ENCODE assay signal across 21 cellular contexts in genomic region chr5:102795546-102795945, GRCh38. TPM values are rescaled to one million over a fixed set of nuclear protein-coding genes. Genes with fewer than 3 reads are reported as not detected.
DNase-seq lines count a peak whose midpoint lies in the region; ATAC-seq and TF ChIP-seq lines count a peak whose summit lies in the region.
"Had no signal": no experiment of that assay in that cellular context is flagged by ENCODE, and none has a peak within 500 bp of the region (broad histone marks: within the 10 kb centered on the region; RNA-seq: fewer than 3 reads in every experiment).

No MANE protein-coding gene starts in this region.

- no peak overlapping the region for H3K27ac Mint-ChIP-seq in stimulated activated effector memory CD8-positive, alpha-beta T cell treated with anti-CD3 and anti-CD28 coated beads, Interleukin-12 subunit alpha, Interleukin-12 subunit beta, amount 100 ng/mL, for 72 hours
- H3K27ac Mint-ChIP-seq: activated naive CD8-positive, alpha-beta T cell treated with anti-CD3 and anti-CD28 coated beads, Interleukin-2, amount 10 ng/mL, durations not matched to agents 7 days and 5 days had no signal

- peak overlapping the region; percentile 39 for H3K27ac ChIP-seq in VCaP
- H3K27ac ChIP-seq in hepatocyte = no peak overlapping the region
- H3K27ac ChIP-seq: BLaER1, brain microvascular endothelial cell, coronary artery, skin epidermis had no signal

- ATAC-seq in sciatic nerve = peak; percentile 22
- no peak for ATAC-seq in stimulated activated effector memory CD8-positive, alpha-beta T cell treated with anti-CD3 and anti-CD28 coated beads, Interleukin-12 subunit alpha, Interleukin-12 subunit beta, amount 100 ng/mL, for 72 hours
- ATAC-seq: Panc1 had no signal

- H3K79me2 ChIP-seq in hepatocyte = peaks cover 2% of the 10 kb centered on the region

- peaks cover 29% of the 10 kb centered on the region for H3K4me1 Mint-ChIP-seq in stimulated activated effector memory CD8-positive, alpha-beta T cell treated with anti-CD3 and anti-CD28 coated beads, Interleukin-12 subunit alpha, Interleukin-12 subunit beta, amount 100 ng/mL, for 72 hours

- H3K27me3 ChIP-seq in hepatocyte = no peaks in the 10 kb centered on the region
- H3K27me3 ChIP-seq: BLaER1, brain microvascular endothelial cell had no signal

- no peak overlapping the region for H3K4me3 ChIP-seq in hepatocyte
- H3K4me3 ChIP-seq: BLaER1, coronary artery, skin epidermis had no signal

- no peaks in the 10 kb centered on the region for H4K20me1 ChIP-seq in hepatocyte (ENCODE audit: insufficient read depth, poor library complexity, severe bottlenecking)

- 82% methylated on average over 4 of the region's 4 CpGs for WGBS in hepatocyte (ENCODE audit: low lambda C conversion rate, missing lambda C conversion rate)

- peaks cover 11% of the 10 kb centered on the region for H3K36me3 Mint-ChIP-seq in stimulated activated effector memory CD8-positive, alpha-beta T cell treated with anti-CD3 and anti-CD28 coated beads, Interleukin-12 subunit alpha, Interleukin-12 subunit beta, amount 100 ng/mL, for 72 hours

- H2AFZ ChIP-seq in hepatocyte = no peak overlapping the region

- H3K4me1 ChIP-seq in hepatocyte (ENCODE audit: insufficient read depth) = peaks cover 3% of the 10 kb centered on the region

- H3K4me3 Mint-ChIP-seq in stimulated activated effector memory CD8-positive, alpha-beta T cell treated with anti-CD3 and anti-CD28 coated beads, Interleukin-12 subunit alpha, Interleukin-12 subunit beta, amount 100 ng/mL, for 72 hours = no peak overlapping the region
- H3K4me3 Mint-ChIP-seq: activated naive CD8-positive, alpha-beta T cell treated with anti-CD3 and anti-CD28 coated beads, Interleukin-2, amount 10 ng/mL, durations not matched to agents 7 days and 5 days had no signal

- peak overlapping the region; percentile 9 for H3K4me2 ChIP-seq in hepatocyte
- H3K4me2 ChIP-seq: BLaER1 had no signal

- no peak for TF ChIP-seq CTCF in VCaP (conservative IDR thresholded peaks at IDR 0.05)
- no peak for TF ChIP-seq CTCF in hepatocyte (IDR thresholded peaks at IDR 0.05; ENCODE audit: poor library complexity)

- no peaks in the 10 kb centered on the region for H3K36me3 ChIP-seq in hepatocyte (replicated peaks; ENCODE audit: insufficient read depth, low read depth)
- H3K36me3 ChIP-seq: BLaER1, brain microvascular endothelial cell had no signal

- H3K9me3 ChIP-seq in hepatocyte (ENCODE audit: low read depth) = no peaks in the 10 kb centered on the region
- H3K9me3 ChIP-seq: BLaER1 had no signal

- DNase-seq in NCI-H1105 treated with DMSO at 0.1 percent for 48 hours (lab: John Stamatoyannopoulos, UW) = peak; percentile 32
- DNase-seq in NCI-H1105 (lab: John Stamatoyannopoulos, UW) = no peak
- no peak for DNase-seq in hepatocyte (ENCODE audit: low spot score)
- DNase-seq in sciatic nerve (ENCODE audit: low spot score) = no peak
- no peak for DNase-seq in activated T-cell treated with anti-CD3 and anti-CD28 coated beads for 4 hours
- no peak for DNase-seq in stimulated activated effector memory CD8-positive, alpha-beta T cell treated with anti-CD3 and anti-CD28 coated beads, Interleukin-12 subunit alpha, Interleukin-12 subunit beta, amount 100 ng/mL, for 72 hours (ENCODE audit: low spot score in 2 of 2)
- DNase-seq in stimulated activated CD4-positive, alpha-beta T cell treated with anti-CD3 and anti-CD28 coated beads, Interleukin-2, amount 100 ng/mL, for 24 hours = no peak
- DNase-seq: activated naive CD8-positive, alpha-beta T cell treated with anti-CD3 and anti-CD28 coated beads, Interleukin-2, amount 10 ng/mL, durations not matched to agents 7 days and 5 days; brain microvascular endothelial cell; Calu3; foreskin fibroblast; GDM1; NCI-H2171; NCI-H82; nucleus accumbens; stimulated activated CD4-positive, alpha-beta T cell treated with anti-CD3 and anti-CD28 coated beads, Interleukin-4, amount 100 ng/mL, for 1 hour had no signal

- no peaks in the 10 kb centered on the region for H3K9me3 Mint-ChIP-seq in stimulated activated effector memory CD8-positive, alpha-beta T cell treated with anti-CD3 and anti-CD28 coated beads, Interleukin-12 subunit alpha, Interleukin-12 subunit beta, amount 100 ng/mL, for 72 hours
- H3K9me3 Mint-ChIP-seq: activated naive CD8-positive, alpha-beta T cell treated with anti-CD3 and anti-CD28 coated beads, Interleukin-2, amount 10 ng/mL, durations not matched to agents 7 days and 5 days had no signal

- intact Hi-C loops in sciatic nerve (cut with DNase I) = no loop called here

- H3K9me2 ChIP-seq in hepatocyte (replicated peaks; ENCODE audit: insufficient read depth) = no peaks in the 10 kb centered on the region

RNA-seq across cellular contexts. Expression of gene PAM, which starts 40.4 kb away (rescaled TPM):
- total RNA-seq in hepatocyte (158 and 160 TPM in 2 replicates), sciatic nerve (188 TPM)
- 115 and 118 TPM in 2 replicates for polyA plus RNA-seq in hepatocyte
